Comparison of ENCODE assay signal across 14 cellular contexts in genomic region chr21:45412491-45412890, GRCh38.
"Had no signal": no experiment of that assay in that cellular context is flagged by ENCODE, and none has a peak within 500 bp of the region (broad histone marks: within the 10 kb centered on the region; RNA-seq: fewer than 3 reads in every experiment).

No MANE protein-coding gene starts in this region.

- H3K9me3 ChIP-seq: transverse colon had no signal

- H3K36me3 ChIP-seq: transverse colon had no signal

- H3K27ac ChIP-seq: brain microvascular endothelial cell, epithelial cell of prostate, transverse colon had no signal

- H3K4me3 ChIP-seq: transverse colon had no signal

- ATAC-seq: effector memory CD8-positive, alpha-beta T cell had no signal

- DNase-seq: activated CD4-positive, alpha-beta T cell treated with anti-CD3 and anti-CD28 coated beads, Interleukin-2, amount 50 U/mL, for 1 hour; activated CD8-positive, alpha-beta memory T cell treated with anti-CD3 and anti-CD28 coated beads for 24 hours; activated naive CD8-positive, alpha-beta T cell treated with anti-CD3 and anti-CD28 coated beads, Interleukin-2, amount 10 ng/mL, durations not matched to agents 7 days and 5 days; brain microvascular endothelial cell; dermis blood vessel endothelial cell; effector memory CD8-positive, alpha-beta T cell; foreskin melanocyte; mammary epithelial cell; naive B cell; stimulated activated CD4-positive, alpha-beta T cell treated with anti-CD3 and anti-CD28 coated beads, Interleukin-15, amount 100 ng/mL, for 24 hours; stimulated activated CD4-positive, alpha-beta T cell treated with anti-CD3 and anti-CD28 coated beads, Interleukin-4, amount 100 ng/mL, for 1 hour; stimulated activated naive CD4-positive, alpha-beta T cell; transverse colon had no signal

- H3K27me3 ChIP-seq: brain microvascular endothelial cell had no signal
